Comparison of ENCODE assay signal across 24 cellular contexts in genomic region chr16:69880640-69881133, GRCh38.
A peak's percentile ranks its signal among the peaks of the same experiment; 100 is the strongest.
DNase-seq lines count a peak whose midpoint lies in the region; ATAC-seq and TF ChIP-seq lines count a peak whose summit lies in the region.
"Had no signal": no experiment of that assay in that cellular context is flagged by ENCODE, and none has a peak within 500 bp of the region (broad histone marks: within the 10 kb centered on the region; RNA-seq: fewer than 3 reads in every experiment).

No MANE protein-coding gene starts in this region.

- DNase-seq in AG08395 (ENCODE audit: low spot score) (peak; percentile 76), IMR-90 (peak; percentile 44), dorsolateral prefrontal cortex (peak in 3 of 10 donors; percentile 26 to 46 (median 30)), myocyte (ENCODE audit: low read depth) (peak; percentile 62), GM19238 (ENCODE audit: insufficient read length, low spot score) (no peak)
- DNase-seq in stimulated activated CD4-positive, alpha-beta T cell treated with anti-CD3 and anti-CD28 coated beads, Interleukin-4, amount 100 ng/mL, for 24 hours: no peak
- DNase-seq in activated CD8-positive, alpha-beta memory T cell treated with anti-CD3 and anti-CD28 coated beads, Interleukin-2, amount 10 ng/mL, durations not matched to agents 7 days and 5 days: no peak
- no peak for DNase-seq in activated CD4-positive, alpha-beta memory T cell treated with anti-CD3 and anti-CD28 coated beads, Interleukin-2, amount 10 ng/mL, durations not matched to agents 7 days and 5 days
- DNase-seq: activated CD8-positive, alpha-beta memory T cell treated with anti-CD3 and anti-CD28 coated beads for 24 hours; activated effector memory CD4-positive, alpha-beta T cell treated with Interleukin-2 at 50 U/mL for 16 hours; body of pancreas; CD4-positive, alpha-beta memory T cell; DMS79; foreskin melanocyte; NCI-H524; PC-3; stimulated activated CD4-positive, alpha-beta T cell treated with anti-CD3 and anti-CD28 coated beads, Interleukin-2, amount 100 ng/mL, for 24 hours; stimulated activated CD8-positive, alpha-beta memory T cell treated with anti-CD3 and anti-CD28 coated beads, Interleukin-4, amount 100 ng/mL, for 48 hours had no signal

- H2AK5ac ChIP-seq in IMR-90 (ENCODE audit: low read depth, low read length): peak overlapping the region; percentile 27; the same call in 1 of the 2 replicates

- H4K8ac ChIP-seq in IMR-90 (ENCODE audit: low read depth in 2 of 2, low read length in 2 of 2): no peak overlapping the region

- H3K4me3 ChIP-seq in IMR-90 (ENCODE audit: insufficient read depth, low read depth, low read length) (no peak overlapping the region), dorsolateral prefrontal cortex (peak overlapping the region in 16 of 59 donors; percentile 1 to 47 (median 8))
- H3K4me3 ChIP-seq: body of pancreas, GM23338, lung, right atrium auricular region, SK-N-MC had no signal

- no peak overlapping the region for H2BK120ac ChIP-seq in IMR-90 (ENCODE audit: low read depth, low read length)

- H3K9ac ChIP-seq in IMR-90 (ENCODE audit: low read depth, low read length): no peak overlapping the region

- H2AFZ ChIP-seq in IMR-90 (replicated peaks; ENCODE audit: low read length, poor library complexity): peak overlapping the region; percentile 24
- H2AFZ ChIP-seq: GM23338 had no signal

- H2BK20ac ChIP-seq in IMR-90 (ENCODE audit: low read depth, low read length): no peak overlapping the region

- no peak overlapping the region for H3K4me2 ChIP-seq in IMR-90 (ENCODE audit: low read depth, low read length)
- H3K4me2 ChIP-seq: GM23338 had no signal

- H4K91ac ChIP-seq in IMR-90 (ENCODE audit: insufficient read depth, low read depth, low read length): no peak overlapping the region

- H2BK15ac ChIP-seq in IMR-90 (ENCODE audit: low read depth, low read length): 0 out of 3 replicates have a peak overlapping the region, but pooled peaks have one; percentile 36

- H3K4me1 ChIP-seq in IMR-90 (ENCODE audit: control insufficient read depth, insufficient read depth, low read length): peaks cover 5% of the 10 kb centered on the region
- H3K4me1 ChIP-seq: body of pancreas, right atrium auricular region had no signal

- no peak overlapping the region for H4K5ac ChIP-seq in IMR-90 (ENCODE audit: low read depth, low read length)

- TF ChIP-seq CTCF in IMR-90 (conservative IDR thresholded peaks at IDR 0.05; ENCODE audit: low read depth, low read length) (no peak), dorsolateral prefrontal cortex (IDR thresholded peaks at IDR 0.05 in 54 of 56, conservative IDR thresholded peaks at IDR 0.05 in 2 of 56; ENCODE audit: low read depth in 1 of 56, partially characterized antibody in 56 of 56) (no peak)

- POLR2A ChIA-PET in IMR-90 (lab: Charles Lee; ENCODE audit: unreplicated experiment): interaction anchor here (0.5 kb wide), 1 partner anchor 42 kb away, joined by 3 read pairs; no protein-coding TSS in a partner anchor
- POLR2A ChIA-PET in activated CD4-positive, alpha-beta memory T cell treated with anti-CD3 and anti-CD28 coated beads, Interleukin-2, amount 10 ng/mL, durations not matched to agents 7 days and 5 days (lab: Charles Lee): no interaction called here

- CTCF ChIA-PET in IMR-90 (lab: Yijun Ruan, JAX): interaction anchor here (1.0 kb wide), 1 partner anchor 11 kb away, joined by 3 read pairs; no protein-coding TSS in a partner anchor
- CTCF ChIA-PET in activated CD8-positive, alpha-beta memory T cell treated with anti-CD3 and anti-CD28 coated beads, Interleukin-2, amount 10 ng/mL, durations not matched to agents 7 days and 5 days (lab: Charles Lee): no interaction called here
- CTCF ChIA-PET in activated CD4-positive, alpha-beta memory T cell treated with anti-CD3 and anti-CD28 coated beads, Interleukin-2, amount 10 ng/mL, durations not matched to agents 7 days and 5 days (lab: Charles Lee): no interaction called here

- peaks cover 9% of the 10 kb centered on the region for H3K9me1 ChIP-seq in IMR-90 (ENCODE audit: insufficient read depth, low read length)

- no peak overlapping the region for H3K4me3 Mint-ChIP-seq in activated CD8-positive, alpha-beta memory T cell treated with anti-CD3 and anti-CD28 coated beads, Interleukin-2, amount 10 ng/mL, durations not matched to agents 7 days and 5 days
- no peak overlapping the region for H3K4me3 Mint-ChIP-seq in activated CD4-positive, alpha-beta memory T cell treated with anti-CD3 and anti-CD28 coated beads, Interleukin-2, amount 10 ng/mL, durations not matched to agents 7 days and 5 days
- H3K4me3 Mint-ChIP-seq: CD4-positive, alpha-beta memory T cell; GM23338; neural crest cell; type B pancreatic cell had no signal

- peak overlapping the region; percentile 48 for H2AK9ac ChIP-seq in IMR-90 (replicated peaks; ENCODE audit: low read depth, low read length, poor library complexity)

- no peaks in the 10 kb centered on the region for H3K27me3 Mint-ChIP-seq in activated CD8-positive, alpha-beta memory T cell treated with anti-CD3 and anti-CD28 coated beads, Interleukin-2, amount 10 ng/mL, durations not matched to agents 7 days and 5 days
- no peaks in the 10 kb centered on the region for H3K27me3 Mint-ChIP-seq in activated CD4-positive, alpha-beta memory T cell treated with anti-CD3 and anti-CD28 coated beads, Interleukin-2, amount 10 ng/mL, durations not matched to agents 7 days and 5 days
- H3K27me3 Mint-ChIP-seq: CD4-positive, alpha-beta memory T cell; type B pancreatic cell had no signal

- peaks cover 10% of the 10 kb centered on the region for H3K9me3 ChIP-seq in IMR-90 (ENCODE audit: control insufficient read depth, insufficient read depth, low read length)

- no peak overlapping the region for H3K27ac Mint-ChIP-seq in activated CD8-positive, alpha-beta memory T cell treated with anti-CD3 and anti-CD28 coated beads, Interleukin-2, amount 10 ng/mL, durations not matched to agents 7 days and 5 days
- H3K27ac Mint-ChIP-seq in activated CD4-positive, alpha-beta memory T cell treated with anti-CD3 and anti-CD28 coated beads, Interleukin-2, amount 10 ng/mL, durations not matched to agents 7 days and 5 days: no peak overlapping the region
- H3K27ac Mint-ChIP-seq: GM23338, type B pancreatic cell had no signal

- 100% methylated on average over 3 of the region's 10 CpGs; no CpG with 5 or more reads in 1 of the 2 experiments for WGBS in IMR-90 (ENCODE audit: extremely low coverage in 2 of 2, insufficient read length in 1 of 2), 2 experiments

- peaks cover 4% of the 10 kb centered on the region for H3K9me3 Mint-ChIP-seq in activated CD8-positive, alpha-beta memory T cell treated with anti-CD3 and anti-CD28 coated beads, Interleukin-2, amount 10 ng/mL, durations not matched to agents 7 days and 5 days (ENCODE audit: low read depth)
- H3K9me3 Mint-ChIP-seq in activated CD4-positive, alpha-beta memory T cell treated with anti-CD3 and anti-CD28 coated beads, Interleukin-2, amount 10 ng/mL, durations not matched to agents 7 days and 5 days: no peaks in the 10 kb centered on the region
- H3K9me3 Mint-ChIP-seq: CD4-positive, alpha-beta memory T cell had no signal

- H3K27ac ChIP-seq in IMR-90 (ENCODE audit: insufficient read depth, low read length): no peak overlapping the region
- H3K27ac ChIP-seq in dorsolateral prefrontal cortex: peak overlapping the region; percentile 29 to 92 (median 80)
- H3K27ac ChIP-seq: body of pancreas, right atrium auricular region, SK-N-MC had no signal

- TF ChIP-seq POLR2A in IMR-90 (IDR thresholded peaks at IDR 0.05; ENCODE audit: low read depth, low read length): no peak

- H3K14ac ChIP-seq in IMR-90 (replicated peaks; ENCODE audit: low read depth, low read length): peak overlapping the region; percentile 17; the same call in 1 of the 2 replicates

- H3K23ac ChIP-seq in IMR-90 (ENCODE audit: low read depth, low read length): peak overlapping the region; percentile 24; the same call in 1 of the 2 replicates

- no peaks in the 10 kb centered on the region for H3K4me1 Mint-ChIP-seq in activated CD8-positive, alpha-beta memory T cell treated with anti-CD3 and anti-CD28 coated beads, Interleukin-2, amount 10 ng/mL, durations not matched to agents 7 days and 5 days
- H3K4me1 Mint-ChIP-seq in activated CD4-positive, alpha-beta memory T cell treated with anti-CD3 and anti-CD28 coated beads, Interleukin-2, amount 10 ng/mL, durations not matched to agents 7 days and 5 days: no peaks in the 10 kb centered on the region
- H3K4me1 Mint-ChIP-seq: GM23338, neural crest cell had no signal

- peaks cover 31% of the 10 kb centered on the region for H3K36me3 Mint-ChIP-seq in activated CD8-positive, alpha-beta memory T cell treated with anti-CD3 and anti-CD28 coated beads, Interleukin-2, amount 10 ng/mL, durations not matched to agents 7 days and 5 days
- peaks cover 41% of the 10 kb centered on the region for H3K36me3 Mint-ChIP-seq in activated CD4-positive, alpha-beta memory T cell treated with anti-CD3 and anti-CD28 coated beads, Interleukin-2, amount 10 ng/mL, durations not matched to agents 7 days and 5 days (ENCODE audit: low read depth)

- no peak for TF ChIP-seq RAD21 in IMR-90 (IDR thresholded peaks at IDR 0.05; ENCODE audit: low read length)

- dilution Hi-C loops in IMR-90 (cut with HindIII; ENCODE audit: low sequenced_read_pairs, unreplicated experiment): no loop called here

- H3K4ac ChIP-seq in IMR-90 (ENCODE audit: low read depth, low read length): peak overlapping the region; percentile 15; the same call in 1 of the 2 replicates

- no peaks in the 10 kb centered on the region for H3K27me3 ChIP-seq in IMR-90 (ENCODE audit: control insufficient read depth, insufficient read depth, low read length)
- no peaks in the 10 kb centered on the region for H3K27me3 ChIP-seq in dorsolateral prefrontal cortex
- H3K27me3 ChIP-seq: body of pancreas, right atrium auricular region had no signal

- intact Hi-C loops in IMR-90 (cut with micrococcal nuclease) (loop anchor here (5.0 kb wide), 1 partner anchor 37 kb away; no protein-coding TSS in a partner anchor), dorsolateral prefrontal cortex (cut with DNase I) (no loop called here)

- H2BK5ac ChIP-seq in IMR-90 (ENCODE audit: low read depth, low read length, poor library complexity, severe bottlenecking): no peak overlapping the region

- in situ Hi-C loops in IMR-90 (cut with MboI; ENCODE audit: low sequenced_read_pairs): loop anchor here (10.0 kb wide), 1 partner anchor 56 kb away; no protein-coding TSS in a partner anchor

- H3K56ac ChIP-seq in IMR-90 (ENCODE audit: extremely low read depth, insufficient read depth, low read length): no peak overlapping the region

- BruUV-seq in IMR-90 (replicated peaks; lab: Mats Ljungman, UMichigan): no TSS peak

- no peaks in the 10 kb centered on the region for H3K36me3 ChIP-seq in IMR-90 (ENCODE audit: control insufficient read depth, insufficient read depth, low read length)

- no peak overlapping the region for H3K18ac ChIP-seq in IMR-90 (ENCODE audit: low read depth, low read length)

- H4K20me1 ChIP-seq in IMR-90 (ENCODE audit: insufficient read depth, low read length): no peaks in the 10 kb centered on the region

- peaks cover 0 to 8% of the 10 kb centered on the region in 2 experiments; a peak in 2 of 4 replicates for H3K79me1 ChIP-seq in IMR-90 (ENCODE audit: low read depth in 1 of 2, low read length in 2 of 2)

- ATAC-seq in IMR-90 (ENCODE audit: low read depth): peak; percentile 48
- ATAC-seq in activated CD8-positive, alpha-beta memory T cell treated with anti-CD3 and anti-CD28 coated beads, Interleukin-2, amount 10 ng/mL, durations not matched to agents 7 days and 5 days: no peak
- ATAC-seq: body of pancreas, GM23338, PC-3 had no signal

Comparison
In these comparisons a context has a peak if more than half of its experiments do, and no peak if none do; other contexts are left out.
1. DNase-seq: peak in AG08395 (single experiment), IMR-90 (single experiment) and myocyte (single experiment); none in stimulated activated CD4-positive, alpha-beta T cell treated with anti-CD3 and anti-CD28 coated beads, Interleukin-4, amount 100 ng/mL, for 24 hours (single experiment), activated CD8-positive, alpha-beta memory T cell treated with anti-CD3 and anti-CD28 coated beads, Interleukin-2, amount 10 ng/mL, durations not matched to agents 7 days and 5 days (single experiment), activated CD4-positive, alpha-beta memory T cell treated with anti-CD3 and anti-CD28 coated beads, Interleukin-2, amount 10 ng/mL, durations not matched to agents 7 days and 5 days (single experiment) and GM19238 (single experiment).